21 cellular contexts compared by ENCODE assay signal in genomic region chr2:217068677-217069250, GRCh38.
DNase-seq lines count a peak whose midpoint lies in the region; ATAC-seq, FAIRE-seq and TF ChIP-seq lines count a peak whose summit lies in the region.
"Had no signal": no experiment of that assay in that cellular context is flagged by ENCODE, and none has a peak within 500 bp of the region (broad histone marks: within the 10 kb centered on the region; RNA-seq: fewer than 3 reads in every experiment).

No MANE protein-coding gene starts in this region.

- H3K4me1 ChIP-seq in DND-41 (ENCODE audit: insufficient read depth, low read length) (no peaks in the 10 kb centered on the region), astrocyte (ENCODE audit: insufficient read depth, low read length) (peaks cover 15% of the 10 kb centered on the region), mesenchymal stem cell (ENCODE audit: control insufficient read depth, insufficient read depth, low read depth, low read length) (peaks cover 6% of the 10 kb centered on the region), smooth muscle cell (ENCODE audit: low read depth) (peaks cover 11% of the 10 kb centered on the region)
- H3K4me1 ChIP-seq: HAP-1 had no signal

- FAIRE-seq in GM18507 (lab: Jason Lieb, UNC) (peak; percentile 5), astrocyte (lab: Jason Lieb, UNC) (peak; percentile 69)
- FAIRE-seq: A204.1, G401.6, GM19239 had no signal

- H3K4me1 Mint-ChIP-seq in astrocyte (ENCODE audit: low read depth, unreplicated experiment), result peaks cover 5% of the 10 kb centered on the region
- peaks cover 8% of the 10 kb centered on the region for H3K4me1 Mint-ChIP-seq in MCF 10A (ENCODE audit: insufficient read depth, unreplicated experiment)
- H3K4me1 Mint-ChIP-seq: B cell, IgD-negative memory B cell had no signal

- intact Hi-C loops in MCF 10A (cut with micrococcal nuclease), result no loop called here

- no peak overlapping the region for H3K27ac ChIP-seq in DND-41 (ENCODE audit: low read length)
- no peak overlapping the region for H3K27ac ChIP-seq in astrocyte (ENCODE audit: low read depth, low read length)
- no peak overlapping the region for H3K27ac ChIP-seq in mesenchymal stem cell (ENCODE audit: low read length, poor library complexity, severe bottlenecking)
- H3K27ac ChIP-seq in smooth muscle cell (ENCODE audit: low read depth), result no peak overlapping the region
- H3K27ac ChIP-seq: HL-60, KMS-11 had no signal

- POLR2A ChIA-PET in MCF 10A (lab: Yijun Ruan, JAX), result no interaction called here

- peak overlapping the region; percentile 78 to 88 for H3K18ac ChIP-seq in mesenchymal stem cell (ENCODE audit: low read depth in 1 of 2, low read length in 2 of 2)

- peak overlapping the region; percentile 96 for H4K91ac ChIP-seq in mesenchymal stem cell (ENCODE audit: low read length)

- peak overlapping the region in 1 of 2 experiments; percentile 35 for H3K14ac ChIP-seq in mesenchymal stem cell (ENCODE audit: low read length in 2 of 2)

- peak overlapping the region; percentile 94 to 98 for H2BK12ac ChIP-seq in mesenchymal stem cell (ENCODE audit: low read length in 2 of 2)

- H3K23ac ChIP-seq in mesenchymal stem cell (ENCODE audit: low read length in 2 of 2), result no peak overlapping the region

- CTCF ChIA-PET in MCF 10A (lab: Yijun Ruan, JAX), result no interaction called here

- peak overlapping the region; percentile 77 for H4K8ac ChIP-seq in mesenchymal stem cell (ENCODE audit: low read length)

- no peak overlapping the region for H3K27ac Mint-ChIP-seq in astrocyte (ENCODE audit: unreplicated experiment)
- H3K27ac Mint-ChIP-seq in MCF 10A (ENCODE audit: low read depth, unreplicated experiment), result no peak overlapping the region
- H3K27ac Mint-ChIP-seq: B cell; CD4-positive, alpha-beta T cell; HFFc6; IgD-negative memory B cell had no signal

- no peaks in the 10 kb centered on the region for H3K79me2 ChIP-seq in DND-41 (ENCODE audit: insufficient read depth, low read length)
- H3K79me2 ChIP-seq in astrocyte (ENCODE audit: insufficient read depth, low read length), result no peaks in the 10 kb centered on the region
- H3K79me2 ChIP-seq in smooth muscle cell (ENCODE audit: low read depth), result no peaks in the 10 kb centered on the region

- H3K9ac ChIP-seq in DND-41 (ENCODE audit: low read depth, low read length) (no peak overlapping the region), astrocyte (ENCODE audit: low read length) (no peak overlapping the region), mesenchymal stem cell (ENCODE audit: low read length) (no peak overlapping the region), smooth muscle cell (ENCODE audit: low read depth) (no peak overlapping the region)
- H3K9ac ChIP-seq: KMS-11 had no signal

- no peak overlapping the region for H2BK5ac ChIP-seq in mesenchymal stem cell (ENCODE audit: low read depth, low read length, poor library complexity, severe bottlenecking)

- 89% methylated on average over 6 of the region's 6 CpGs for whole genome bisulfite sequencing in mesenchymal stem cell
- WGBS in smooth muscle cell (ENCODE audit: low lambda C conversion rate), result 97% methylated on average over 6 of the region's 6 CpGs

- ATAC-seq in DND-41 (ENCODE audit: insufficient read depth, low read depth), result peak; percentile 31; the same call in 1 of the 3 replicates

- H3K9me3 Mint-ChIP-seq in astrocyte (ENCODE audit: unreplicated experiment), result peaks cover 13% of the 10 kb centered on the region
- peaks cover 13% of the 10 kb centered on the region for H3K9me3 Mint-ChIP-seq in MCF 10A (ENCODE audit: unreplicated experiment)
- H3K9me3 Mint-ChIP-seq: CD4-positive, alpha-beta T cell had no signal

- H3K9me3 ChIP-seq in DND-41 (ENCODE audit: insufficient read depth, low read length, severe bottlenecking) (no peaks in the 10 kb centered on the region), astrocyte (ENCODE audit: insufficient read depth, low read depth, low read length) (no peaks in the 10 kb centered on the region), mesenchymal stem cell (ENCODE audit: control insufficient read depth, low read length) (no peaks in the 10 kb centered on the region), smooth muscle cell (replicated peaks; ENCODE audit: low read depth) (peaks cover 4% of the 10 kb centered on the region)
- H3K9me3 ChIP-seq: HAP-1 had no signal

- no peak for TF ChIP-seq CTCF in DND-41 (IDR thresholded peaks at IDR 0.05; ENCODE audit: borderline replicate concordance, extremely low read depth, low read length, poor library complexity, severe bottlenecking)
- TF ChIP-seq CTCF in astrocyte (IDR thresholded peaks at IDR 0.05; ENCODE audit: insufficient read depth, low read depth, low read length), result no peak
- no peak for TF ChIP-seq CTCF in MCF 10A (IDR thresholded peaks at IDR 0.05; ENCODE audit: unreplicated experiment)
- no peak for TF ChIP-seq CTCF in smooth muscle cell (IDR thresholded peaks at IDR 0.05; ENCODE audit: borderline replicate concordance, insufficient read depth, poor library complexity, severe bottlenecking)

- peaks cover 8% of the 10 kb centered on the region for H3K27me3 Mint-ChIP-seq in astrocyte (ENCODE audit: low read depth, unreplicated experiment)
- peaks cover under 1% of the 10 kb centered on the region for H3K27me3 Mint-ChIP-seq in MCF 10A (ENCODE audit: insufficient read depth, unreplicated experiment)
- H3K27me3 Mint-ChIP-seq: CD4-positive, alpha-beta T cell had no signal

- BruUV-seq in MCF 10A (replicated peaks; lab: Mats Ljungman, UMichigan), result no TSS peak

- H2AK5ac ChIP-seq in mesenchymal stem cell (ENCODE audit: low read length, severe bottlenecking), result no peak overlapping the region

- H4K20me1 ChIP-seq in DND-41 (ENCODE audit: insufficient read depth, low read length) (no peaks in the 10 kb centered on the region), astrocyte (ENCODE audit: insufficient read depth, low read length) (no peaks in the 10 kb centered on the region), smooth muscle cell (ENCODE audit: low read depth) (no peaks in the 10 kb centered on the region)

- H3K36me3 Mint-ChIP-seq in astrocyte (ENCODE audit: low read depth, unreplicated experiment) (no peaks in the 10 kb centered on the region), MCF 10A (ENCODE audit: insufficient read depth, unreplicated experiment) (no peaks in the 10 kb centered on the region)

- DNase-seq in DND-41 (no peak), GM18507 (ENCODE audit: extremely low spot score, insufficient read length, low read depth) (no peak), astrocyte (ENCODE audit: low read depth) (no peak), mesenchymal stem cell (no peak), MCF 10A (ENCODE audit: unreplicated experiment) (no peak), smooth muscle cell (lab: John Stamatoyannopoulos, UW; ENCODE audit: unreplicated experiment) (no peak), NCI-H2227 treated with DMSO at 0.1 percent for 48 hours (lab: John Stamatoyannopoulos, UW) (no peak)
- DNase-seq: C1 segment of cervical spinal cord; CD4-positive, alpha-beta T cell; DMS79; EL; GOT3; HFFc6 had no signal

- H3K36me3 ChIP-seq in DND-41 (ENCODE audit: insufficient read depth, low read length) (no peaks in the 10 kb centered on the region), astrocyte (ENCODE audit: insufficient read depth, low read length) (no peaks in the 10 kb centered on the region), mesenchymal stem cell (ENCODE audit: control insufficient read depth in 1 of 2, insufficient read depth in 2 of 2, low read depth in 1 of 2, low read length in 2 of 2) (peaks cover 0 to 4% of the 10 kb centered on the region in 2 experiments), smooth muscle cell (ENCODE audit: low read depth) (no peaks in the 10 kb centered on the region)
- H3K36me3 ChIP-seq: HAP-1 had no signal

- peaks cover 6% of the 10 kb centered on the region for H3K27me3 ChIP-seq in DND-41 (ENCODE audit: insufficient read depth, low read length, poor library complexity)
- no peaks in the 10 kb centered on the region for H3K27me3 ChIP-seq in astrocyte (ENCODE audit: insufficient read depth, low read length)
- no peaks in the 10 kb centered on the region for H3K27me3 ChIP-seq in mesenchymal stem cell (ENCODE audit: control insufficient read depth in 1 of 2, insufficient read depth in 1 of 2, low read length in 2 of 2)
- H3K27me3 ChIP-seq in smooth muscle cell (ENCODE audit: low read depth), result no peaks in the 10 kb centered on the region

- H3K4me3 ChIP-seq in DND-41 (ENCODE audit: low read depth in 1 of 2, low read length in 2 of 2) (no peak overlapping the region), astrocyte (ENCODE audit: insufficient read depth, low read depth, low read length) (no peak overlapping the region), mesenchymal stem cell (ENCODE audit: insufficient read depth in 1 of 2, low read depth in 1 of 2, low read length in 2 of 2) (no peak overlapping the region), smooth muscle cell (no peak overlapping the region)
- H3K4me3 ChIP-seq: HAP-1 had no signal

- H2BK120ac ChIP-seq in mesenchymal stem cell (ENCODE audit: low read depth, low read length), result peak overlapping the region; percentile 27

- peaks cover 9% of the 10 kb centered on the region for H3F3A ChIP-seq in smooth muscle cell (ENCODE audit: low read depth)

- H2AFZ ChIP-seq in DND-41 (ENCODE audit: low read depth, low read length) (no peak overlapping the region), astrocyte (ENCODE audit: low read depth, low read length) (no peak overlapping the region), mesenchymal stem cell (ENCODE audit: low read depth, low read length) (no peak overlapping the region), smooth muscle cell (ENCODE audit: low read depth) (no peak overlapping the region)

- H3K4me3 Mint-ChIP-seq in astrocyte (ENCODE audit: unreplicated experiment) (no peak overlapping the region), MCF 10A (ENCODE audit: unreplicated experiment) (no peak overlapping the region)
- H3K4me3 Mint-ChIP-seq: B cell; CD4-positive, alpha-beta T cell; HFFc6; IgD-negative memory B cell had no signal

- H3K4ac ChIP-seq in mesenchymal stem cell (ENCODE audit: low read depth in 1 of 2, low read length in 2 of 2), result peak overlapping the region; percentile 47 to 59

- H2BK15ac ChIP-seq in mesenchymal stem cell (ENCODE audit: low read depth, poor library complexity, severe bottlenecking), result peak overlapping the region; percentile 68

- no peak overlapping the region for H3K4me2 ChIP-seq in DND-41 (ENCODE audit: insufficient read depth, low read length)
- no peak overlapping the region for H3K4me2 ChIP-seq in astrocyte (ENCODE audit: low read length)
- no peak overlapping the region for H3K4me2 ChIP-seq in mesenchymal stem cell (ENCODE audit: low read length, poor library complexity, severe bottlenecking)
- H3K4me2 ChIP-seq in smooth muscle cell, result no peak overlapping the region
- H3K4me2 ChIP-seq: KMS-11 had no signal

- no peaks in the 10 kb centered on the region for H3K79me1 ChIP-seq in mesenchymal stem cell (replicated peaks; ENCODE audit: low read length, poor library complexity, severe bottlenecking)
